1 cellular context compared by ENCODE assay signal in the genomic region with DNA sequence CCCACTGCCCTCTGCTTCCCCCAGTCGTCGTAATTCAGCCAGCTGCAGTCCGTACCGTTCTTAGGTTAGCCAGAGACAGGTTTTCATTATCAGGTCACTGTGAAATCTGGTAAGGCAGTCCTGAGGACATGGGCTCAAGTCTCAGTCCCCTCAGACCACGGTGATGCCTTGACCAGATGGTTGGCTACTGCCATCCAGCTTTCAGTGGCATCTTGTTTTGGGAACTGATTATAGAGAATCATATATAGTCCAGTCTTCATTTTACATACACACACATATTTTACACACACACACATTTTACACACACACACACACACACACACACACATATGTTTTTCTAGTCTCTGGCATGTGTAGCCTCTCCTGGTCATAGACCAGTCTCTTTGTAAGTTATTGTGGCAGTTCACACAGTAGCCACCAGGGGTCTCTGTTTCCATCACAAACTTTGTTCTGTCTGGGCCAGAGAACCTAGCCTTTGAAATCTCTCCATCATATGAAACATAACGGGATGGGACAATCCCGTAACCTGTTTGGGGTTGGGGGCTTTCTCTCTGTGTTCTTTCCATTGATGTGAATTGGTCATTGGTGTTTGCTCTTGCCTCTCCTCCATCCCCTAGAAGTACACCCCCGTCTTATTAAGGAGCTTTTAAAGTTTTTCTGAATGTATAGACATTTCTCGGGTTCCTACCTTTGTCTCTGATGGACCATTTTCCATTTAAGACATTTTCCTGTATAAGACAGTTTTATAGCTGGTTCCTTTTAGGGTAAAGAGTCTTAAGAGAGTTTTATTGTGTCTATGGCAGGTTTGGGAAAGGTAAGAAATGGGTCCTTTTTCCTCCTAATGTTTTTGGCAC.
TF ChIP-seq lines count a peak whose summit lies in the region.

No MANE protein-coding gene starts in this region.

TF ChIP-seq in HepG2, 621 proteins besides CTCF, POLR2A, EP300 and RAD21:
- TF ChIP-seq ZBTB10 (CRISPR knock-in tag; IDR thresholded peaks at IDR 0.05; ENCODE audit: borderline replicate concordance) (no peak), STAG1 (CRISPR knock-in tag; IDR thresholded peaks at IDR 0.05) (peak; percentile 43)
